7 cellular contexts compared by ENCODE assay signal in the genomic region with DNA sequence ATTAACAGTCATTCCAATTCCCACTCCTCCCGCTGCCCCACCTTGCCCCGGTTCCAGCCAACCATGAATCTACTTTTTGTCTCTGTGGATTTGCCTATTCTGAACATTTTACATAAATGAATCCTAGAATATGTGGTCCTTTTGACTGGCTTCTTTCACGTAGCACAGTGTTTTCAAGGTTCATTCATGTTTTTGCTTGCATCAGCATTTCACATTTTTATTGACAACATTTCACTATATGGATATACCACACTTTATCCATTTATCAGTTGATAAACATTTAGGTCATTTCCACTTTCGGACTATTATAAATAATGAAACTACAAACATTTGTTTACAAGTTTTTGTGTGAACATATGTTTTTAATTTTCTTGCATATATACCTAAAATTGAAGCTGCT.
"Had no signal": no experiment of that assay in that cellular context is flagged by ENCODE, and none has a peak within 500 bp of the region (broad histone marks: within the 10 kb centered on the region; RNA-seq: fewer than 3 reads in every experiment).

No MANE protein-coding gene starts in this region.

- DNase-seq: Karpas-422, Kasumi-1, KBM-7, KG1 had no signal

- H3K27ac ChIP-seq: HL-60, KMS-11 had no signal

- H3K4me2 ChIP-seq: KMS-11 had no signal

- H3K9ac ChIP-seq: KMS-11 had no signal

- FAIRE-seq: HTR-8/SVneo had no signal
